In the genomic region with DNA sequence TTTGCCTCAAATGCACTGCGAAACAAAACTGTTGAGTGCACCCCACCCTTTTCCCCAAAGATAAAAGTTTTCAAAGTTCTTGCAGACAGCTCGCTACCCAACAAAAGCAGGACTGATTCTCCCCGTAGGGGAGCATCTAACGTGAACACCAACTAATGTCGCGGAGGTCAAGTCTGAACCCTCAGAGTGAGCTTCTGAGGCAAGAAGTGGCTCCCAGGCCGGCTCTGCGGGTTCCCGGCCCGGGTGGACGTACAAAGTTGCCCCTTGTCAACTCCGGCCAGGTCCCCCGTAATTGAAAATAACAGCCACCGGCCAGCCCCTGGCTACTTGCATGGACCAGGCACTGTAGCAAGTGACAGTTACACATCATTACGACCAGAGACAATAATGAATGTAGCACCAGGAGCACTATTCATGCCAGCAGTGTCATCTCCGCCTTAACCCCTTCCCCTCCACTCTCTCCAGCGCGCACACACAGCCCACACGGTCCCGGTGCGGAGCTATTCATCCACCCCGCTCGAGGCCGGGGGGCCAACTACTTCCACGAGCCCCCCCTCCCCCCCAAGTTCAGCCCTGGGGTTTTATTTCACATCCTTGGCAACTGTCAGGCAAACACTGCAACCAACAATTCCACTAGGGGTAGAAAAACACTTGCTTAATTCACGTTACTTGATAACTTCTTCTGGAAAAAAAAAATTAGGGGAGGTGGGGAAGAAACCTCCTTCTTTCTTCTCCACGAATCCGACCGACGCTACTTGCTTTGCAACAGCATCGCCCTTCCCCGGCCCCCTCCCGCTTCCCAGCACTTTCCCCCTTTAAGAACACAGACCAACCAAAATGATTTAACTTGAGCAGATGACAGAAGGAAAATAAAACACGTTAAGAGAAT, we compare ENCODE assay signal across 1 cellular context.
TF ChIP-seq lines count a peak whose summit lies in the region.

No MANE protein-coding gene starts in this region.

TF ChIP-seq in IMR-90, 13 proteins besides CTCF, POLR2A, EP300 and RAD21:
- no peak for TF ChIP-seq CEBPB (IDR thresholded peaks at IDR 0.05; ENCODE audit: low read depth, low read length)
- no peak for TF ChIP-seq FOS (IDR thresholded peaks at IDR 0.05; ENCODE audit: low read depth, low read length)
- no peak for TF ChIP-seq RCOR1 (IDR thresholded peaks at IDR 0.05; ENCODE audit: insufficient replicate concordance, low read length)
- no peak for TF ChIP-seq MXI1 (IDR thresholded peaks at IDR 0.05; ENCODE audit: borderline replicate concordance, low read depth, low read length)
- TF ChIP-seq MAZ (IDR thresholded peaks at IDR 0.05; ENCODE audit: borderline replicate concordance, low read depth, low read length), result 0 out of 2 replicates have a peak, but pooled peaks have one; percentile 6
- TF ChIP-seq, protein P1, sequence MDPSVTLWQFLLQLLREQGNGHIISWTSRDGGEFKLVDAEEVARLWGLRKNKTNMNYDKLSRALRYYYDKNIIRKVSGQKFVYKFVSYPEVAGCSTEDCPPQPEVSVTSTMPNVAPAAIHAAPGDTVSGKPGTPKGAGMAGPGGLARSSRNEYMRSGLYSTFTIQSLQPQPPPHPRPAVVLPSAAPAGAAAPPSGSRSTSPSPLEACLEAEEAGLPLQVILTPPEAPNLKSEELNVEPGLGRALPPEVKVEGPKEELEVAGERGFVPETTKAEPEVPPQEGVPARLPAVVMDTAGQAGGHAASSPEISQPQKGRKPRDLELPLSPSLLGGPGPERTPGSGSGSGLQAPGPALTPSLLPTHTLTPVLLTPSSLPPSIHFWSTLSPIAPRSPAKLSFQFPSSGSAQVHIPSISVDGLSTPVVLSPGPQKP (IDR thresholded peaks at IDR 0.05; ENCODE audit: borderline replicate concordance, low read depth, low read length), result no peak
- no peak for TF ChIP-seq MAFK (IDR thresholded peaks at IDR 0.05; ENCODE audit: low read depth, low read length)
- no peak for TF ChIP-seq CHD1 (IDR thresholded peaks at IDR 0.05; ENCODE audit: low read depth, low read length)
TF ChIP-seq in IMR-90: peak in this region for 1.
